2 cellular contexts compared by ENCODE assay signal in the genomic region with DNA sequence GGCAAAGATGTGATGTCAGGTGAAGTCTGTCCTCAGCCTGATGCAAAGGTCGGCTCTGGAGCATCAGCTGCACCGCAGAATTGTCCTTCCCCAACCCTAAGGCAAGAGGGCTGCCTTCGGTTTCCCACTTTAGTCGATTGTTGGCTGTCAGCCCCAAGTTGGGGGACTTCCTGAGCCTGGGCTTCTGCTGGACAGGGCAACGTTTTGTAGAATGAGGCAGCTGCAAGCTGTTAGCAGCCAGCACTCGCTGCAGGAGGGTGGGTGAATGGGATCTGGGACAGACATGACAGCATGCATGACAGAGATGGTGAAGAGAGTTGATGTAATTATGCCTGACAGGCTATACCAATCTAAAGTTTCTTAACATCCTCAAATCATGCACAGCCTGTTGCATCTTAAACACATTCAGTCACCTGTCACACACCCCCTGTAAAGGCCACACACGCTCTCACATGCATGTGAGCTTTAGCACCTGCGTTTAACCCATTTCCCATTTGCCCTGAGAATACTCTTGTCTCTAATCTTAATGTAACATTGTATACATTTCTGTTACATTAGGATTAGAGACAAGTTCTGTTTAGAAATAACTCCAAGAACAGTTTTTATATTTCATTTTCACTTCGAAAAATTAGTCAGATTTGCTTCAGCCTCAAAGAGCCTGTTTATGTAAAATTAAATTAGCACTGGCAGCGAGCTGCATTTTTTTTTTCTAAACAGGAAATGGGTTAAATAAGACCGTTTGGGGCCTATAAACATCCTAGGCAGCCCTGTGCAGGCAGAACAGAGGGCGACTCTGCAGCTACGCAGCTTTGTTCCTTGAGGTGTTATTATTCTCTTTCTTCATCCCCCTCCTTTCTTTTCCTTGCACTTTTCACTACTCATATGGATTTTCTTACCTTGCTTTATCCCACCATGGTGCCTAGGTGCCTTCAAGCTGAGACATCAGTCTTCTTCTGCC.
TF ChIP-seq lines count a peak whose summit lies in the region.

No MANE protein-coding gene starts in this region.

TF ChIP-seq in liver, 16 proteins besides CTCF, POLR2A, EP300 and RAD21:
- TF ChIP-seq GABPA (IDR thresholded peaks at IDR 0.05 in 1 of 2, conservative IDR thresholded peaks at IDR 0.05 in 1 of 2) (no peak), HNF4G (IDR thresholded peaks at IDR 0.05) (no peak), NR2F2 (IDR thresholded peaks at IDR 0.05) (no peak), FOXA1 (IDR thresholded peaks at IDR 0.05) (no peak), FOXA2 (IDR thresholded peaks at IDR 0.05) (no peak), SP1 (IDR thresholded peaks at IDR 0.05) (no peak), EGR1 (IDR thresholded peaks at IDR 0.05; ENCODE audit: low read depth in 2 of 2) (no peak), YY1 (IDR thresholded peaks at IDR 0.05) (no peak), TAF1 (conservative IDR thresholded peaks at IDR 0.05) (no peak), JUND (IDR thresholded peaks at IDR 0.05) (no peak), HNF4A (conservative IDR thresholded peaks at IDR 0.05) (no peak), RXRA (IDR thresholded peaks at IDR 0.05) (no peak)
- TF ChIP-seq, protein P1, sequence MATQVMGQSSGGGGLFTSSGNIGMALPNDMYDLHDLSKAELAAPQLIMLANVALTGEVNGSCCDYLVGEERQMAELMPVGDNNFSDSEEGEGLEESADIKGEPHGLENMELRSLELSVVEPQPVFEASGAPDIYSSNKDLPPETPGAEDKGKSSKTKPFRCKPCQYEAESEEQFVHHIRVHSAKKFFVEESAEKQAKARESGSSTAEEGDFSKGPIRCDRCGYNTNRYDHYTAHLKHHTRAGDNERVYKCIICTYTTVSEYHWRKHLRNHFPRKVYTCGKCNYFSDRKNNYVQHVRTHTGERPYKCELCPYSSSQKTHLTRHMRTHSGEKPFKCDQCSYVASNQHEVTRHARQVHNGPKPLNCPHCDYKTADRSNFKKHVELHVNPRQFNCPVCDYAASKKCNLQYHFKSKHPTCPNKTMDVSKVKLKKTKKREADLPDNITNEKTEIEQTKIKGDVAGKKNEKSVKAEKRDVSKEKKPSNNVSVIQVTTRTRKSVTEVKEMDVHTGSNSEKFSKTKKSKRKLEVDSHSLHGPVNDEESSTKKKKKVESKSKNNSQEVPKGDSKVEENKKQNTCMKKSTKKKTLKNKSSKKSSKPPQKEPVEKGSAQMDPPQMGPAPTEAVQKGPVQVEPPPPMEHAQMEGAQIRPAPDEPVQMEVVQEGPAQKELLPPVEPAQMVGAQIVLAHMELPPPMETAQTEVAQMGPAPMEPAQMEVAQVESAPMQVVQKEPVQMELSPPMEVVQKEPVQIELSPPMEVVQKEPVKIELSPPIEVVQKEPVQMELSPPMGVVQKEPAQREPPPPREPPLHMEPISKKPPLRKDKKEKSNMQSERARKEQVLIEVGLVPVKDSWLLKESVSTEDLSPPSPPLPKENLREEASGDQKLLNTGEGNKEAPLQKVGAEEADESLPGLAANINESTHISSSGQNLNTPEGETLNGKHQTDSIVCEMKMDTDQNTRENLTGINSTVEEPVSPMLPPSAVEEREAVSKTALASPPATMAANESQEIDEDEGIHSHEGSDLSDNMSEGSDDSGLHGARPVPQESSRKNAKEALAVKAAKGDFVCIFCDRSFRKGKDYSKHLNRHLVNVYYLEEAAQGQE (IDR thresholded peaks at IDR 0.05) = no peak
- TF ChIP-seq, protein P2, sequence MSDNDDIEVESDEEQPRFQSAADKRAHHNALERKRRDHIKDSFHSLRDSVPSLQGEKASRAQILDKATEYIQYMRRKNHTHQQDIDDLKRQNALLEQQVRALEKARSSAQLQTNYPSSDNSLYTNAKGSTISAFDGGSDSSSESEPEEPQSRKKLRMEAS (IDR thresholded peaks at IDR 0.05) = no peak
- TF ChIP-seq, protein P3, sequence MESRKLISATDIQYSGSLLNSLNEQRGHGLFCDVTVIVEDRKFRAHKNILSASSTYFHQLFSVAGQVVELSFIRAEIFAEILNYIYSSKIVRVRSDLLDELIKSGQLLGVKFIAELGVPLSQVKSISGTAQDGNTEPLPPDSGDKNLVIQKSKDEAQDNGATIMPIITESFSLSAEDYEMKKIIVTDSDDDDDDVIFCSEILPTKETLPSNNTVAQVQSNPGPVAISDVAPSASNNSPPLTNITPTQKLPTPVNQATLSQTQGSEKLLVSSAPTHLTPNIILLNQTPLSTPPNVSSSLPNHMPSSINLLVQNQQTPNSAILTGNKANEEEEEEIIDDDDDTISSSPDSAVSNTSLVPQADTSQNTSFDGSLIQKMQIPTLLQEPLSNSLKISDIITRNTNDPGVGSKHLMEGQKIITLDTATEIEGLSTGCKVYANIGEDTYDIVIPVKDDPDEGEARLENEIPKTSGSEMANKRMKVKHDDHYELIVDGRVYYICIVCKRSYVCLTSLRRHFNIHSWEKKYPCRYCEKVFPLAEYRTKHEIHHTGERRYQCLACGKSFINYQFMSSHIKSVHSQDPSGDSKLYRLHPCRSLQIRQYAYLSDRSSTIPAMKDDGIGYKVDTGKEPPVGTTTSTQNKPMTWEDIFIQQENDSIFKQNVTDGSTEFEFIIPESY (IDR thresholded peaks at IDR 0.05) = no peak
- TF ChIP-seq, protein P4, sequence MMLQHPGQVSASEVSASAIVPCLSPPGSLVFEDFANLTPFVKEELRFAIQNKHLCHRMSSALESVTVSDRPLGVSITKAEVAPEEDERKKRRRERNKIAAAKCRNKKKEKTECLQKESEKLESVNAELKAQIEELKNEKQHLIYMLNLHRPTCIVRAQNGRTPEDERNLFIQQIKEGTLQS (IDR thresholded peaks at IDR 0.05) = no peak
TF ChIP-seq in liver: peak in this region for 0.

TF ChIP-seq in HepG2, 621 proteins besides CTCF, POLR2A, EP300 and RAD21:
- no peak for TF ChIP-seq SP1 (IDR thresholded peaks at IDR 0.05)
- TF ChIP-seq SP1 (CRISPR knock-in tag; IDR thresholded peaks at IDR 0.05) = no peak
- no peak for TF ChIP-seq ZNF552 (CRISPR knock-in tag; IDR thresholded peaks at IDR 0.05; ENCODE audit: borderline replicate concordance)
